Comparison of ENCODE assay signal across 1 cellular context in the genomic region with DNA sequence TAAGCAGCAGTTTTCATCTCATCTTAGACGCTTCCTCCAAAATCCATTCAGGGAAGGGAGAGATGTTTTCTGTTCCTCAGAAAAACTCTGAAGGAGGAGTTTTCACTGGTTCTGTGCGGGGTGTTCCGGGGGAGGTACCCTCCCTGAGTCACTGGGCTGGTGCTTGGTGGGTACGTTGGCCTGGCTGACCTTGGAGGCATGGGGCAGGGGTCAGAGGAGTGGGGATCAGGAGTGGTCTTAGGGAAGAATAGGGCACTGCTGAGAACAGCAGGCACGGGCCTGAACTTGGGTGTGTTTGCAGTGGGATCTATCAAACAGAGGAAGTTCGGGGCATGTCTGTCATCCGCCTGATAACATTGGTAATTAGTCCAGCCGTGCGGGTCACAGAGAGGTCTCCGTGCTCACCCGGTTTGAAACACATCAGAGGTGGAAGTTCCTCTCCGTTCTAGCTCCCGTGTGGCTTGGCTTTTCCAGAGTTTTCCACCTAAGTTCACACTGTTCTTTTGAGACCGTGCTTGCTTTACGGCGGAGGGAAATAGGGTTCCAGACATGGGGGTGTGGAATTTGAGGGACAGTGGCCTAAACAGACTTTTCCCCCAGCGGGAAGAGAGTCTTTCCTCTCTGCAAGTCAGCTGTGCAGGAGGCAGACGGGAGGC.
TF ChIP-seq lines count a peak whose summit lies in the region.

No MANE protein-coding gene starts in this region.

TF ChIP-seq in K562, 482 proteins besides CTCF, POLR2A, EP300 and RAD21 (continued from another document):
- 0 out of 2 replicates have a peak, but pooled peaks have one; percentile 50 for TF ChIP-seq MECOM (CRISPR knock-in tag; IDR thresholded peaks at IDR 0.05)
- TF ChIP-seq, protein P1, sequence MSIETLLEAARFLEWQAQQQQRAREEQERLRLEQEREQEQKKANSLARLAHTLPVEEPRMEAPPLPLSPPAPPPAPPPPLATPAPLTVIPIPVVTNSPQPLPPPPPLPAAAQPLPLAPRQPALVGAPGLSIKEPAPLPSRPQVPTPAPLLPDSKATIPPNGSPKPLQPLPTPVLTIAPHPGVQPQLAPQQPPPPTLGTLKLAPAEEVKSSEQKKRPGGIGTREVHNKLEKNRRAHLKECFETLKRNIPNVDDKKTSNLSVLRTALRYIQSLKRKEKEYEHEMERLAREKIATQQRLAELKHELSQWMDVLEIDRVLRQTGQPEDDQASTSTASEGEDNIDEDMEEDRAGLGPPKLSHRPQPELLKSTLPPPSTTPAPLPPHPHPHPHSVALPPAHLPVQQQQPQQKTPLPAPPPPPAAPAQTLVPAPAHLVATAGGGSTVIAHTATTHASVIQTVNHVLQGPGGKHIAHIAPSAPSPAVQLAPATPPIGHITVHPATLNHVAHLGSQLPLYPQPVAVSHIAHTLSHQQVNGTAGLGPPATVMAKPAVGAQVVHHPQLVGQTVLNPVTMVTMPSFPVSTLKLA (conservative IDR thresholded peaks at IDR 0.05): peak in 1 of 2 experiments; percentile 37; a peak in 3 of 4 replicates
- TF ChIP-seq MCM2 (IDR thresholded peaks at IDR 0.05; ENCODE audit: low read depth): no peak
- TF ChIP-seq HIVEP1 (CRISPR knock-in tag; IDR thresholded peaks at IDR 0.05): no peak
- TF ChIP-seq TEAD4 (IDR thresholded peaks at IDR 0.05; ENCODE audit: low read length): peak; percentile 85
- TF ChIP-seq TEAD4 (CRISPR knock-in tag; IDR thresholded peaks at IDR 0.05; ENCODE audit: borderline replicate concordance): no peak
- TF ChIP-seq, protein P2, sequence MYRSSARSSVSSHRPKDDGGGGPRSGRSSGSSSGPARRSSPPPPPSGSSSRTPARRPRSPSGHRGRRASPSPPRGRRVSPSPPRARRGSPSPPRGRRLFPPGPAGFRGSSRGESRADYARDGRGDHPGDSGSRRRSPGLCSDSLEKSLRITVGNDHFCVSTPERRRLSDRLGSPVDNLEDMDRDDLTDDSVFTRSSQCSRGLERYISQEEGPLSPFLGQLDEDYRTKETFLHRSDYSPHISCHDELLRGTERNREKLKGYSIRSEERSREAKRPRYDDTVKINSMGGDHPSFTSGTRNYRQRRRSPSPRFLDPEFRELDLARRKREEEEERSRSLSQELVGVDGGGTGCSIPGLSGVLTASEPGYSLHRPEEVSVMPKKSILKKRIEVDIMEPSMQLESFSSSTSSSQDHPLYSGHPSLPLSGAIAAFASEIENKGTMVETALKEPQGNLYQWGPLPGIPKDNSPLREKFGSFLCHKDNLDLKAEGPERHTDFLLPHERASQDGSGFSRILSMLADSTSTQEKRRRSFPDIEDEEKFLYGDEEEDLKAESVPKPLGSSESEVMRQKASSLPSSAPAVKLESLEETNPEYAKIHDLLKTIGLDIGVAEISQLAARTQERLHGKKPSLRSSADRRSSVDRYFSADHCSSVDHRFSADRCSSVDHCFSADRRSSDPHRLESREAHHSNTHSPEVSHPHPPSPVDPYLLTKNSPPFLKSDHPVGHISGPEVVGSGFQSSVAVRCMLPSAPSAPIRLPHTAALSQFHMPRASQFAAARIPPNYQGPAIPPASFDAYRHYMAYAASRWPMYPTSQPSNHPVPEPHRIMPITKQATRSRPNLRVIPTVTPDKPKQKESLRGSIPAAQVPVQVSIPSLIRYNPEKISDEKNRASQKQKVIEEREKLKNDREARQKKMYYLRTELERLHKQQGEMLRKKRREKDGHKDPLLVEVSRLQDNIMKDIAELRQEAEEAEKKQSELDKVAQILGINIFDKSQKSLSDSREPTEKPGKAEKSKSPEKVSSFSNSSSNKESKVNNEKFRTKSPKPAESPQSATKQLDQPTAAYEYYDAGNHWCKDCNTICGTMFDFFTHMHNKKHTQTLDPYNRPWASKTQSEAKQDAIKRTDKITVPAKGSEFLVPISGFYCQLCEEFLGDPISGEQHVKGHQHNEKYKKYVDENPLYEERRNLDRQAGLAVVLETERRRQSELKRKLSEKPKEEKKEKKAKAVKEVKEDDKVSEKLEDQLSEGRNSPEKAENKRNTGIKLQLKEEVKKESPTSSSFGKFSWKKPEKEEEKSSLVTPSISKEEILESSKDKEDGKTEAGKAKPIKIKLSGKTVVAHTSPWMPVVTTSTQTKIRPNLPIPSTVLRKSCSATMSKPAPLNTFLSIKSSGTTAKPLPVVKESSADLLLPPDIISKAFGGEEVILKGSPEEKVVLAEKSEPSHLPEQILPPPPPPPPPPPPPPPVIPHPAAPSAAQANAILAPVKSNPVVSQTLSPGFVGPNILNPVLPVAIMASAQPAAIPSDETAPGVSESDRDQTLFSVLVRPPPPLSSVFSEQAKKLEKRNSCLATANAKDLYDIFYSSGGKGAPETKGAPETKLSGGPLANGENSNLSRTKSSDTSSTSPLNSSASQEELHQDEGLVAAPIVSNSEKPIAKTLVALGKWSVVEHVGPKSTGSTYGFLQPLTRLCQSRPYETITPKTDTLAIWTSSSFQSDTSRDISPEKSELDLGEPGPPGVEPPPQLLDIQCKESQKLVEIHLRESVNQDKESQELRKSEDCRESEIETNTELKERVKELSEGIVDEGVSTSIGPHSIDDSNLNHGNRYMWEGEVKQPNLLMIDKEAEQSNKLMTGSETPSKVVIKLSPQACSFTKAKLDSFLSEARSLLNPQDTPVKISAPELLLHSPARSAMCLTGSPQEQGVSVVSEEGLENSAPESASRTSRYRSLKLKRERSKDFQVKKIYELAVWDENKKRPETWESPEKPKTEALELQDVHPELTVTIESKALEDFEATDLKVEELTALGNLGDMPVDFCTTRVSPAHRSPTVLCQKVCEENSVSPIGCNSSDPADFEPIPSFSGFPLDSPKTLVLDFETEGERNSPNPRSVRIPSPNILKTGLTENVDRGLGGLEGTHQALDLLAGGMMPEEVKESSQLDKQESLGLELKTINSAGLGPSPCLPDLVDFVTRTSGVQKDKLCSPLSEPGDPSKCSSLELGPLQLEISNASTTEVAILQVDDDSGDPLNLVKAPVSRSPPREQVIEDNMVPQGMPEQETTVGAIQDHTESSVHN (IDR thresholded peaks at IDR 0.05; ENCODE audit: borderline replicate concordance in 1 of 2, low read depth in 1 of 2): 0 out of 4 replicates have a peak, but pooled peaks of 1 of the 2 experiments have one; percentile 30
- peak; percentile 23 for TF ChIP-seq NEUROD1 (IDR thresholded peaks at IDR 0.05; ENCODE audit: borderline replicate concordance, low read depth, low read length, partially characterized antibody)
- no peak for TF ChIP-seq PTRF (tag; IDR thresholded peaks at IDR 0.05)
- TF ChIP-seq ZNF77 (CRISPR knock-in tag; IDR thresholded peaks at IDR 0.05): no peak
- peak; percentile 73; the same call in 1 of the 2 replicates for TF ChIP-seq NCOA1 (IDR thresholded peaks at IDR 0.05; ENCODE audit: low read depth)
- TF ChIP-seq, protein P3, sequence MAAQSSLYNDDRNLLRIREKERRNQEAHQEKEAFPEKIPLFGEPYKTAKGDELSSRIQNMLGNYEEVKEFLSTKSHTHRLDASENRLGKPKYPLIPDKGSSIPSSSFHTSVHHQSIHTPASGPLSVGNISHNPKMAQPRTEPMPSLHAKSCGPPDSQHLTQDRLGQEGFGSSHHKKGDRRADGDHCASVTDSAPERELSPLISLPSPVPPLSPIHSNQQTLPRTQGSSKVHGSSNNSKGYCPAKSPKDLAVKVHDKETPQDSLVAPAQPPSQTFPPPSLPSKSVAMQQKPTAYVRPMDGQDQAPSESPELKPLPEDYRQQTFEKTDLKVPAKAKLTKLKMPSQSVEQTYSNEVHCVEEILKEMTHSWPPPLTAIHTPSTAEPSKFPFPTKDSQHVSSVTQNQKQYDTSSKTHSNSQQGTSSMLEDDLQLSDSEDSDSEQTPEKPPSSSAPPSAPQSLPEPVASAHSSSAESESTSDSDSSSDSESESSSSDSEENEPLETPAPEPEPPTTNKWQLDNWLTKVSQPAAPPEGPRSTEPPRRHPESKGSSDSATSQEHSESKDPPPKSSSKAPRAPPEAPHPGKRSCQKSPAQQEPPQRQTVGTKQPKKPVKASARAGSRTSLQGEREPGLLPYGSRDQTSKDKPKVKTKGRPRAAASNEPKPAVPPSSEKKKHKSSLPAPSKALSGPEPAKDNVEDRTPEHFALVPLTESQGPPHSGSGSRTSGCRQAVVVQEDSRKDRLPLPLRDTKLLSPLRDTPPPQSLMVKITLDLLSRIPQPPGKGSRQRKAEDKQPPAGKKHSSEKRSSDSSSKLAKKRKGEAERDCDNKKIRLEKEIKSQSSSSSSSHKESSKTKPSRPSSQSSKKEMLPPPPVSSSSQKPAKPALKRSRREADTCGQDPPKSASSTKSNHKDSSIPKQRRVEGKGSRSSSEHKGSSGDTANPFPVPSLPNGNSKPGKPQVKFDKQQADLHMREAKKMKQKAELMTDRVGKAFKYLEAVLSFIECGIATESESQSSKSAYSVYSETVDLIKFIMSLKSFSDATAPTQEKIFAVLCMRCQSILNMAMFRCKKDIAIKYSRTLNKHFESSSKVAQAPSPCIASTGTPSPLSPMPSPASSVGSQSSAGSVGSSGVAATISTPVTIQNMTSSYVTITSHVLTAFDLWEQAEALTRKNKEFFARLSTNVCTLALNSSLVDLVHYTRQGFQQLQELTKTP (IDR thresholded peaks at IDR 0.05; ENCODE audit: low read depth in 1 of 2, partially characterized antibody in 2 of 2): peak in 1 of 2 experiments; percentile 48
- 0 out of 2 replicates have a peak, but pooled peaks have one; percentile 30 for TF ChIP-seq ZFP1 (CRISPR knock-in tag; IDR thresholded peaks at IDR 0.05)
- peak; percentile 36; the same call in 1 of the 2 replicates for TF ChIP-seq ZNF140 (CRISPR knock-in tag; IDR thresholded peaks at IDR 0.05)
- peak; percentile 65 for TF ChIP-seq MTA2 (IDR thresholded peaks at IDR 0.05; ENCODE audit: low read depth)
- TF ChIP-seq HDAC1 (IDR thresholded peaks at IDR 0.05): peak in 1 of 2 experiments; percentile 86; a peak in 2 of 4 replicates
- TF ChIP-seq, protein P4, sequence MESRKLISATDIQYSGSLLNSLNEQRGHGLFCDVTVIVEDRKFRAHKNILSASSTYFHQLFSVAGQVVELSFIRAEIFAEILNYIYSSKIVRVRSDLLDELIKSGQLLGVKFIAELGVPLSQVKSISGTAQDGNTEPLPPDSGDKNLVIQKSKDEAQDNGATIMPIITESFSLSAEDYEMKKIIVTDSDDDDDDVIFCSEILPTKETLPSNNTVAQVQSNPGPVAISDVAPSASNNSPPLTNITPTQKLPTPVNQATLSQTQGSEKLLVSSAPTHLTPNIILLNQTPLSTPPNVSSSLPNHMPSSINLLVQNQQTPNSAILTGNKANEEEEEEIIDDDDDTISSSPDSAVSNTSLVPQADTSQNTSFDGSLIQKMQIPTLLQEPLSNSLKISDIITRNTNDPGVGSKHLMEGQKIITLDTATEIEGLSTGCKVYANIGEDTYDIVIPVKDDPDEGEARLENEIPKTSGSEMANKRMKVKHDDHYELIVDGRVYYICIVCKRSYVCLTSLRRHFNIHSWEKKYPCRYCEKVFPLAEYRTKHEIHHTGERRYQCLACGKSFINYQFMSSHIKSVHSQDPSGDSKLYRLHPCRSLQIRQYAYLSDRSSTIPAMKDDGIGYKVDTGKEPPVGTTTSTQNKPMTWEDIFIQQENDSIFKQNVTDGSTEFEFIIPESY (CRISPR knock-in tag; IDR thresholded peaks at IDR 0.05): no peak
